ENCODE assay signal across 29 cellular contexts in the genomic region with DNA sequence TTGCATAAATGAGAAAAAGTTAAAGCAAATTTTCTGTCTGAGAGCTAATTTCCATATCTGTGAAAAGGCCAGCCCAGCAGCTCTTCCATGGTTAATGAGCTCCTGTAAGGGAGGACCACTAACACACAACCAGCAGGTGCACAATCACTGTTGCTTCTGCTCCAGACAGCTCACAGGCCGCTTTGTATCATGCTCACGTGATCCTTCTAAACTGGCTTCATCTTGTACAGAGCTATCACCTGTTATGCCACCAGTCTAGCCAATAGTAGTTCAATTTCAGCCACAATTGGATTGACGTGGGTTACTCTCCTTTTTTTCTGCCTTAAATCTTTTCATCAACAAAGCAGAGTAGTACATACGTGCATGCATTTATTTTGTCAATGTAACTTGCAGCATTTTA.
"Had no signal": no experiment of that assay in that cellular context is flagged by ENCODE, and none has a peak within 500 bp of the region (broad histone marks: within the 10 kb centered on the region; RNA-seq: fewer than 3 reads in every experiment).

No MANE protein-coding gene starts in this region.

- H3K36me3 ChIP-seq: breast epithelium, esophagus muscularis mucosa, heart right ventricle, left lung, ovary, right lobe of liver, transverse colon had no signal

- H3K4me3 Mint-ChIP-seq: activated CD4-positive, alpha-beta memory T cell treated with anti-CD3 and anti-CD28 coated beads, Interleukin-2, amount 10 ng/mL, durations not matched to agents 7 days and 5 days; activated CD4-positive, alpha-beta T cell treated with anti-CD3 and anti-CD28 coated beads, Interleukin-2, amount 10 ng/mL, durations not matched to agents 7 days and 5 days; activated T-cell treated with anti-CD3 and anti-CD28 coated beads, Interleukin-2, amount 50 U/mL, for 24 hours; activated T-helper 17 cell treated with anti-CD3 and anti-CD28 coated beads, Interleukin-2, amount 50 U/mL, for 72 hours; central memory CD8-positive, alpha-beta T cell; nephron; WTC11 had no signal

- H3K4me1 Mint-ChIP-seq: activated CD4-positive, alpha-beta memory T cell treated with anti-CD3 and anti-CD28 coated beads, Interleukin-2, amount 10 ng/mL, durations not matched to agents 7 days and 5 days; activated CD4-positive, alpha-beta T cell treated with anti-CD3 and anti-CD28 coated beads, Interleukin-2, amount 10 ng/mL, durations not matched to agents 7 days and 5 days; activated T-helper 17 cell treated with anti-CD3 and anti-CD28 coated beads, Interleukin-2, amount 50 U/mL, for 72 hours; central memory CD8-positive, alpha-beta T cell; nephron had no signal

- H3K9me3 ChIP-seq: breast epithelium, mucosa of descending colon, ovary, right lobe of liver, testis, transverse colon had no signal

- H3K27ac Mint-ChIP-seq: activated CD4-positive, alpha-beta memory T cell treated with anti-CD3 and anti-CD28 coated beads, Interleukin-2, amount 10 ng/mL, durations not matched to agents 7 days and 5 days; activated CD4-positive, alpha-beta T cell treated with anti-CD3 and anti-CD28 coated beads, Interleukin-2, amount 10 ng/mL, durations not matched to agents 7 days and 5 days; activated T-cell treated with anti-CD3 and anti-CD28 coated beads, Interleukin-2, amount 50 U/mL, for 24 hours; activated T-helper 17 cell treated with anti-CD3 and anti-CD28 coated beads, Interleukin-2, amount 50 U/mL, for 72 hours; nephron; progenitor cell of endocrine pancreas had no signal

- H3K4me3 ChIP-seq: breast epithelium, esophagus muscularis mucosa, heart right ventricle, left lung, lung, mucosa of descending colon, ovary, right lobe of liver, testis, transverse colon had no signal

- H3K27ac ChIP-seq: breast epithelium, esophagus muscularis mucosa, foreskin keratinocyte, heart right ventricle, left lung, ovary, right lobe of liver, testis, transverse colon had no signal

- DNase-seq: activated CD4-positive, alpha-beta memory T cell treated with anti-CD3 and anti-CD28 coated beads, Interleukin-2, amount 10 ng/mL, durations not matched to agents 7 days and 5 days; activated CD4-positive, alpha-beta T cell treated with anti-CD3 and anti-CD28 coated beads for 1 hour; activated CD4-positive, alpha-beta T cell treated with anti-CD3 and anti-CD28 coated beads, Interleukin-2, amount 10 ng/mL, durations not matched to agents 7 days and 5 days; activated CD8-positive, alpha-beta memory T cell treated with anti-CD3 and anti-CD28 coated beads, Interleukin-2, amount 50 U/mL, for 48 hours; activated gamma-delta T cell treated with Interleukin-2 at 50 U/mL for 16 hours; activated naive CD4-positive, alpha-beta T cell treated with anti-CD3 and anti-CD28 coated beads, Interleukin-2, amount 50 U/mL, for 16 hours; activated T-cell treated with anti-CD3 and anti-CD28 coated beads, Interleukin-2, amount 50 U/mL, for 24 hours; amniotic stem cell; dermis blood vessel endothelial cell; effector CD4-positive, alpha-beta T cell; foreskin keratinocyte; heart right ventricle; kidney glomerular epithelial cell; left lung; mucosa of descending colon; ovary; right lobe of liver; stimulated activated CD4-positive, alpha-beta T cell treated with anti-CD3 and anti-CD28 coated beads, Interleukin-2, amount 100 ng/mL, for 48 hours; stimulated activated naive CD8-positive, alpha-beta T cell treated with anti-CD3 and anti-CD28 coated beads, Interleukin-15, Interleukin-2, amounts not matched to agents 100 U/mL and 50 U/mL, for 24 hours; testis; transverse colon had no signal

- H3K9me3 Mint-ChIP-seq: activated CD4-positive, alpha-beta memory T cell treated with anti-CD3 and anti-CD28 coated beads, Interleukin-2, amount 10 ng/mL, durations not matched to agents 7 days and 5 days; central memory CD8-positive, alpha-beta T cell had no signal

- H3K27me3 ChIP-seq: breast epithelium, esophagus muscularis mucosa, heart right ventricle, left lung, ovary, right lobe of liver, testis, transverse colon had no signal

- H3K4me1 ChIP-seq: breast epithelium, esophagus muscularis mucosa, foreskin keratinocyte, heart right ventricle, left lung, right lobe of liver, testis, transverse colon had no signal

- H3K27me3 Mint-ChIP-seq: progenitor cell of endocrine pancreas had no signal
